17 cellular contexts compared by ENCODE assay signal in genomic region chr5:153267506-153267905, GRCh38.
DNase-seq lines count a peak whose midpoint lies in the region; TF ChIP-seq lines count a peak whose summit lies in the region.
"Had no signal": no experiment of that assay in that cellular context is flagged by ENCODE, and none has a peak within 500 bp of the region (broad histone marks: within the 10 kb centered on the region; RNA-seq: fewer than 3 reads in every experiment).

No MANE protein-coding gene starts in this region.

- intact Hi-C loops in mammary epithelial cell (cut with micrococcal nuclease), result no loop called here

- no peaks in the 10 kb centered on the region for H4K20me1 ChIP-seq in mammary epithelial cell (ENCODE audit: insufficient read depth, low read length)

- H3K27ac Mint-ChIP-seq in progenitor cell of endocrine pancreas, result no peak overlapping the region
- H3K27ac Mint-ChIP-seq: CD14-positive monocyte had no signal

- H3K9ac ChIP-seq in mammary epithelial cell (ENCODE audit: insufficient read depth, low read length), result no peak overlapping the region

- no peaks in the 10 kb centered on the region for H3K27me3 ChIP-seq in mammary epithelial cell (ENCODE audit: insufficient read depth, low read length)

- peak; percentile 10 for DNase-seq in DMS53 (lab: John Stamatoyannopoulos, UW)
- no peak for DNase-seq in DMS53 treated with DMSO at 0.1 percent for 48 hours (lab: John Stamatoyannopoulos, UW; ENCODE audit: unreplicated experiment)
- DNase-seq in mammary epithelial cell, result peak; percentile 97
- DNase-seq in iris pigment epithelial cell (ENCODE audit: low read depth), result peak; percentile 2
- no peak for DNase-seq in progenitor cell of endocrine pancreas (ENCODE audit: low spot score, unreplicated experiment)
- no peak for DNase-seq in activated CD8-positive, alpha-beta memory T cell treated with anti-CD3 and anti-CD28 coated beads for 24 hours
- no peak for DNase-seq in nucleus accumbens (lab: John Stamatoyannopoulos, UW)
- no peak for DNase-seq in activated CD4-positive, alpha-beta T cell treated with anti-CD3 and anti-CD28 coated beads, Interleukin-2, amount 50 U/mL, for 48 hours
- DNase-seq: DND-41, NCI-H1694 treated with DMSO at 0.1 percent for 48 hours, NCI-H510A, NCI-H82, RPMI8226 had no signal

- no peaks in the 10 kb centered on the region for H3K9me3 ChIP-seq in mammary epithelial cell (replicated peaks; ENCODE audit: insufficient read depth, low read length)
- H3K9me3 ChIP-seq: HAP-1 had no signal

- no peaks in the 10 kb centered on the region for H3K9me3 Mint-ChIP-seq in progenitor cell of endocrine pancreas (ENCODE audit: low read depth)

- no peak overlapping the region for H3K4me3 Mint-ChIP-seq in progenitor cell of endocrine pancreas (ENCODE audit: low read depth)
- H3K4me3 Mint-ChIP-seq: CD14-positive monocyte had no signal

- dilution Hi-C loops in mammary epithelial cell (cut with HindIII; ENCODE audit: low sequenced_read_pairs), result no loop called here

- no peaks in the 10 kb centered on the region for H3K4me1 Mint-ChIP-seq in progenitor cell of endocrine pancreas (ENCODE audit: low read depth)
- H3K4me1 Mint-ChIP-seq: CD14-positive monocyte had no signal

- no TSS peak for BruUV-seq in mammary epithelial cell (replicated peaks; lab: Mats Ljungman, UMichigan)

- in situ Hi-C loops in mammary epithelial cell (cut with MboI; ENCODE audit: low sequenced_read_pairs in 2 of 2), result no loop called here

- H3K27ac ChIP-seq in mammary epithelial cell (ENCODE audit: insufficient read depth, low read depth, low read length), result peak overlapping the region; percentile 86
- H3K27ac ChIP-seq: 22Rv1, HL-60 had no signal

- no peaks in the 10 kb centered on the region for H3K36me3 Mint-ChIP-seq in progenitor cell of endocrine pancreas (ENCODE audit: insufficient read depth)
- H3K36me3 Mint-ChIP-seq: CD14-positive monocyte had no signal

- H3K79me2 ChIP-seq in mammary epithelial cell (ENCODE audit: insufficient read depth, low read length), result no peaks in the 10 kb centered on the region

- CTCF ChIA-PET in mammary epithelial cell (lab: Charles Lee; ENCODE audit: low non-redundant PET), result no interaction called here

- no peak overlapping the region for H2AFZ ChIP-seq in mammary epithelial cell (ENCODE audit: low read depth, low read length)

- no peaks in the 10 kb centered on the region for H3K36me3 ChIP-seq in mammary epithelial cell (ENCODE audit: insufficient read depth, low read length)
- H3K36me3 ChIP-seq: HAP-1 had no signal

- H3K4me2 ChIP-seq in mammary epithelial cell (ENCODE audit: insufficient read depth, low read depth, low read length), result peak overlapping the region; percentile 15

- no peaks in the 10 kb centered on the region for H3K27me3 Mint-ChIP-seq in progenitor cell of endocrine pancreas

- TF ChIP-seq CTCF in mammary epithelial cell (conservative IDR thresholded peaks at IDR 0.05 in 1 of 2, IDR thresholded peaks at IDR 0.05 in 1 of 2; ENCODE audit: extremely low read depth in 1 of 2, insufficient read depth in 1 of 2, low read depth in 1 of 2, low read length in 2 of 2) (no peak), progenitor cell of endocrine pancreas (IDR thresholded peaks at IDR 0.05; ENCODE audit: unreplicated experiment) (no peak)

- H3K4me3 ChIP-seq in mammary epithelial cell (replicated peaks in 1 of 3; ENCODE audit: insufficient read depth in 1 of 3, low read depth in 2 of 3, low read length in 3 of 3), result no peak overlapping the region
- H3K4me3 ChIP-seq: HAP-1 had no signal

- peaks cover 21% of the 10 kb centered on the region for H3K4me1 ChIP-seq in mammary epithelial cell (ENCODE audit: insufficient read depth, low read length)
- H3K4me1 ChIP-seq: HAP-1 had no signal

Comparison
In these comparisons a context has a peak if more than half of its experiments do, and no peak if none do; other contexts are left out.
1. DNase-seq: peak in DMS53 (single experiment), mammary epithelial cell (single experiment) and iris pigment epithelial cell (single experiment); none in DMS53 treated with DMSO at 0.1 percent for 48 hours (single experiment), progenitor cell of endocrine pancreas (single experiment), activated CD8-positive, alpha-beta memory T cell treated with anti-CD3 and anti-CD28 coated beads for 24 hours (single experiment), nucleus accumbens (0 of 56) and activated CD4-positive, alpha-beta T cell treated with anti-CD3 and anti-CD28 coated beads, Interleukin-2, amount 50 U/mL, for 48 hours (0 of 2).